ENCODE assay signal across 11 cellular contexts in the genomic region with DNA sequence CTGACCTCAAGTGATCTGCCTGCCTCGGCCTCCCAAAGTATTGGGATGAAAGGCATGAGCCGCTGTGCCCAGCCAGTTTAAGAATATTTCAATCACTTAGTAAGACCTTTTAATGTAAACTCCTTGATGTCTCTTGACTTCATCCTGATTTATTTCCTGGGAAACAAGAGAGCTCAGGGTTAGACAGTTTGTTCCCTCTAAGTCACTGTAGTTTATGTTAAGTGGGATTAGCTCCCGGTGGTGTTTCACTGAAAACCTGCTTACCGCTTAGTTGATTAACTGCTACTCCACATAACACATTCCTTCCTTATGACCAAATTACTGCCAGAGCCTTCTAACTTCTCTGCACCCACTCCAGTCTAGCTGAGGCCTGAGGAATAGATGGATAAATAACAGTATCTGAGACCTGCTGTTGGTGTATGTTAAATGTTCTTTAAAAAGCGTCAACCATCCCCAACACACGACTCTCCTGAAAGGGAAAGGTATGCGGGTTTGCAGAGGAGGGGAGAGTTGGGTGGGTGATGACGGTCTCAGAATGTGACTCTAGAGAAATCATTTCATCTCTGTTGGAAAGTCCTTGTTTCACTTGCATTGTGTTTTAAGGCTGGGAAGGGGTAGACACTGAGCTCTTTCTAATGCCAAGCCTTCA. TPM values are rescaled to one million over a fixed set of nuclear protein-coding genes. Genes with fewer than 3 reads are reported as not detected.
DNase-seq lines count a peak whose midpoint lies in the region; ATAC-seq and TF ChIP-seq lines count a peak whose summit lies in the region.
"Had no signal": no experiment of that assay in that cellular context is flagged by ENCODE, and none has a peak within 500 bp of the region (broad histone marks: within the 10 kb centered on the region; RNA-seq: fewer than 3 reads in every experiment).

No MANE protein-coding gene starts in this region.

- H3K4me2 ChIP-seq in skeletal muscle satellite cell (ENCODE audit: low read length) = peak overlapping the region; percentile 38

- no peak for TF ChIP-seq CTCF in VCaP (conservative IDR thresholded peaks at IDR 0.05)
- TF ChIP-seq CTCF in glutamatergic neuron (IDR thresholded peaks at IDR 0.05; ENCODE audit: partially characterized antibody, unreplicated experiment) = no peak

- peak overlapping the region; percentile 60 for H3K9ac ChIP-seq in skeletal muscle satellite cell (ENCODE audit: low read depth, low read length)

- peaks cover 4% of the 10 kb centered on the region for H3K36me3 ChIP-seq in skeletal muscle satellite cell (ENCODE audit: insufficient read depth, low read length)

- H3K9me3 Mint-ChIP-seq in glutamatergic neuron (ENCODE audit: unreplicated experiment) = peaks cover 2% of the 10 kb centered on the region
- no peaks in the 10 kb centered on the region for H3K9me3 Mint-ChIP-seq in activated naive CD4-positive, alpha-beta T cell treated with anti-CD3 and anti-CD28 coated beads, Interleukin-2, amount 50 U/mL, for 72 hours
- H3K9me3 Mint-ChIP-seq: activated naive CD8-positive, alpha-beta T cell treated with anti-CD3 and anti-CD28 coated beads, Interleukin-2, amount 10 ng/mL, durations not matched to agents 7 days and 5 days; T-cell had no signal

- peak; percentile 88 for DNase-seq in H4 (ENCODE audit: low spot score)
- DNase-seq in glutamatergic neuron = no peak
- DNase-seq in activated CD4-positive, CD25-positive, alpha-beta regulatory T cell treated with anti-CD3 and anti-CD28 coated beads, Interleukin-2, amount 50 U/mL, for 72 hours = no peak
- no peak for DNase-seq in stimulated activated CD4-positive, alpha-beta T cell treated with anti-CD3 and anti-CD28 coated beads, Interleukin-4, amount 100 ng/mL, for 4 hours
- no peak for DNase-seq in activated naive CD4-positive, alpha-beta T cell treated with anti-CD3 and anti-CD28 coated beads, Interleukin-2, amount 50 U/mL, for 72 hours (ENCODE audit: low spot score in 2 of 2)
- DNase-seq: activated naive CD8-positive, alpha-beta T cell treated with anti-CD3 and anti-CD28 coated beads, Interleukin-2, amount 10 ng/mL, durations not matched to agents 7 days and 5 days; NCI-H1092; T-cell had no signal

- peaks cover 40% of the 10 kb centered on the region for H3K4me1 Mint-ChIP-seq in glutamatergic neuron (ENCODE audit: low read depth, unreplicated experiment)

- H3K4me3 ChIP-seq in skeletal muscle satellite cell (ENCODE audit: low read length) = peak overlapping the region; percentile 10

- H3K27me3 ChIP-seq in skeletal muscle satellite cell (ENCODE audit: control insufficient read depth, insufficient read depth, low read length) = no peaks in the 10 kb centered on the region

- H3K9me3 ChIP-seq in skeletal muscle satellite cell (replicated peaks; ENCODE audit: low read length) = no peaks in the 10 kb centered on the region

- peak overlapping the region; percentile 45 for H3K27ac Mint-ChIP-seq in glutamatergic neuron (ENCODE audit: unreplicated experiment)
- H3K27ac Mint-ChIP-seq in activated naive CD4-positive, alpha-beta T cell treated with anti-CD3 and anti-CD28 coated beads, Interleukin-2, amount 50 U/mL, for 72 hours = peak overlapping the region in 1 of 2 donors; percentile 17
- H3K27ac Mint-ChIP-seq: activated naive CD8-positive, alpha-beta T cell treated with anti-CD3 and anti-CD28 coated beads, Interleukin-2, amount 10 ng/mL, durations not matched to agents 7 days and 5 days; T-cell had no signal

- peak overlapping the region; percentile 16 for H3K4me3 Mint-ChIP-seq in glutamatergic neuron (ENCODE audit: unreplicated experiment)
- H3K4me3 Mint-ChIP-seq: activated naive CD8-positive, alpha-beta T cell treated with anti-CD3 and anti-CD28 coated beads, Interleukin-2, amount 10 ng/mL, durations not matched to agents 7 days and 5 days; T-cell had no signal

- H3K36me3 Mint-ChIP-seq in glutamatergic neuron (ENCODE audit: unreplicated experiment) = no peaks in the 10 kb centered on the region
- peaks cover 6 to 7% of the 10 kb centered on the region in 2 donors for H3K36me3 Mint-ChIP-seq in activated naive CD4-positive, alpha-beta T cell treated with anti-CD3 and anti-CD28 coated beads, Interleukin-2, amount 50 U/mL, for 72 hours

- no peak for ATAC-seq in GM19395 (IDR thresholded peaks at IDR 0.05; ENCODE audit: unreplicated experiment)
- ATAC-seq in activated naive CD4-positive, alpha-beta T cell treated with anti-CD3 and anti-CD28 coated beads, Interleukin-2, amount 50 U/mL, for 72 hours = no peak
- ATAC-seq: T-cell had no signal

- peak overlapping the region; percentile 91 for H3K27ac ChIP-seq in VCaP

- H3K27me3 Mint-ChIP-seq in glutamatergic neuron (ENCODE audit: unreplicated experiment) = peaks cover 6% of the 10 kb centered on the region
- H3K27me3 Mint-ChIP-seq: activated naive CD8-positive, alpha-beta T cell treated with anti-CD3 and anti-CD28 coated beads, Interleukin-2, amount 10 ng/mL, durations not matched to agents 7 days and 5 days; T-cell had no signal

- peaks cover 43% of the 10 kb centered on the region for H3K4me1 ChIP-seq in skeletal muscle satellite cell (ENCODE audit: control insufficient read depth, insufficient read depth, low read length)

RNA-seq across cellular contexts. Expression of a gene that starts 48.7 kb away (rescaled TPM):
- 13.0 and 18.0 TPM in 2 replicates for total RNA-seq in H4 (2014; rRNA removed; shearing (Covaris generic))
- total RNA-seq in glutamatergic neuron (ENCODE audit: unreplicated experiment) = 45.4 TPM
- total RNA-seq in skeletal muscle satellite cell (2012; rRNA removed) = 17.2 and 28.0 TPM in 2 replicates
- total RNA-seq in activated naive CD4-positive, alpha-beta T cell treated with anti-CD3 and anti-CD28 coated beads, Interleukin-2, amount 50 U/mL, for 72 hours = 10 to 100 TPM; 20.2 to 27.1 TPM
